In genomic region chr2:85697716-85698115, GRCh38 we compare ENCODE assay signal across 19 cellular contexts. TPM values are rescaled to one million over a fixed set of nuclear protein-coding genes. Genes with fewer than 3 reads are reported as not detected.
"Had no signal": no experiment of that assay in that cellular context is flagged by ENCODE, and none has a peak within 500 bp of the region (broad histone marks: within the 10 kb centered on the region; RNA-seq: fewer than 3 reads in every experiment).

No MANE protein-coding gene starts in this region.

- H3K4me3 Mint-ChIP-seq: stimulated activated naive CD8-positive, alpha-beta T cell treated with anti-CD3 and anti-CD28 coated beads, Interleukin-15, amount 100 ng/mL, for 72 hours; WTC11 had no signal

- H3K9me3 ChIP-seq: body of pancreas, ovary, testis, upper lobe of right lung had no signal

- H3K27me3 ChIP-seq: body of pancreas, ovary, testis, upper lobe of right lung had no signal

- H3K9me3 Mint-ChIP-seq: stimulated activated naive CD8-positive, alpha-beta T cell treated with anti-CD3 and anti-CD28 coated beads, Interleukin-15, amount 100 ng/mL, for 72 hours had no signal

- H3K36me3 Mint-ChIP-seq: WTC11 had no signal

- ATAC-seq: body of pancreas, foreskin keratinocyte, sciatic nerve, upper lobe of right lung, WTC11 had no signal

- H3K27ac ChIP-seq: body of pancreas, foreskin keratinocyte, ovary, testis, upper lobe of right lung had no signal

- H3K4me3 ChIP-seq: body of pancreas, ovary, testis, upper lobe of right lung had no signal

- H3K27ac Mint-ChIP-seq: WTC11 had no signal

- H3K36me3 ChIP-seq: ovary, upper lobe of right lung had no signal

- H3K4me1 ChIP-seq: body of pancreas, testis, upper lobe of right lung had no signal

- H3K27me3 Mint-ChIP-seq: stimulated activated naive CD8-positive, alpha-beta T cell treated with anti-CD3 and anti-CD28 coated beads, Interleukin-15, amount 100 ng/mL, for 72 hours had no signal

- DNase-seq: activated CD4-positive, alpha-beta T cell treated with anti-CD3 and anti-CD28 coated beads for 48 hours; activated naive CD4-positive, alpha-beta T cell treated with anti-CD3 and anti-CD28 coated beads, Interleukin-2, amount 50 U/mL, for 16 hours; amygdala; body of pancreas; caudate nucleus; effector memory CD4-positive, alpha-beta T cell; foreskin keratinocyte; mesendoderm; stimulated activated naive CD8-positive, alpha-beta T cell treated with anti-CD3 and anti-CD28 coated beads, Interleukin-15, amount 100 ng/mL, for 72 hours; testis; upper lobe of right lung had no signal

RNA-seq across cellular contexts. Expression of gene GNLY, which starts 3.6 kb away (rescaled TPM):
- total RNA-seq: foreskin keratinocyte, pulmonary artery endothelial cell, WTC11 had no signal
- polyA plus RNA-seq: foreskin keratinocyte, neural cell had no signal

RNA-seq across cellular contexts. Expression of gene SFTPB, which starts 29.7 kb away (rescaled TPM):
- total RNA-seq: activated CD8-positive, alpha-beta memory T cell treated with anti-CD3 and anti-CD28 coated beads for 36 hours; body of pancreas; foreskin keratinocyte; liver; pulmonary artery endothelial cell; T-helper 2 cell treated with Interferon-gamma antibody and Interleukin-4, amounts not matched to agents 100 ng/mL and 5 ng/mL, for 36 hours had no signal
- polyA plus RNA-seq: foreskin keratinocyte, liver, neural cell had no signal

RNA-seq across cellular contexts. Expression of gene ATOH8, which starts 56.1 kb away (rescaled TPM):
- total RNA-seq: activated CD8-positive, alpha-beta memory T cell treated with anti-CD3 and anti-CD28 coated beads for 36 hours; foreskin keratinocyte had no signal
- polyA plus RNA-seq: foreskin keratinocyte had no signal
